Comparison of ENCODE assay signal across 1 cellular context in genomic region chr17:74270333-74270732, GRCh38.
TF ChIP-seq lines count a peak whose summit lies in the region.

No MANE protein-coding gene starts in this region.

TF ChIP-seq in H1, 55 proteins besides CTCF, POLR2A, EP300 and RAD21:
- no peak for TF ChIP-seq JUND (IDR thresholded peaks at IDR 0.05; ENCODE audit: low read length)
- TF ChIP-seq E2F6 (IDR thresholded peaks at IDR 0.05) = 0 out of 2 replicates have a peak, but pooled peaks have one; percentile 17
